In genomic region chr5:122723606-122724352, GRCh38 we compare ENCODE assay signal across 9 cellular contexts. TPM values are rescaled to one million over a fixed set of nuclear protein-coding genes. Genes with fewer than 3 reads are reported as not detected.
DNase-seq lines count a peak whose midpoint lies in the region; ATAC-seq lines count a peak whose summit lies in the region.
"Had no signal": no experiment of that assay in that cellular context is flagged by ENCODE, and none has a peak within 500 bp of the region (broad histone marks: within the 10 kb centered on the region; RNA-seq: fewer than 3 reads in every experiment).

No MANE protein-coding gene starts in this region.

- DNase-seq in activated naive CD8-positive, alpha-beta T cell treated with anti-CD3 and anti-CD28 coated beads, Interleukin-2, amount 50 U/mL, for 24 hours = no peak
- no peak for DNase-seq in activated naive CD8-positive, alpha-beta T cell treated with anti-CD3 and anti-CD28 coated beads for 36 hours
- DNase-seq in T-helper 2 cell treated with Interferon-gamma antibody and Interleukin-4, amounts not matched to agents 5 μg/mL and 100 μg/mL, for 36 hours (ENCODE audit: low spot score) = peak; percentile 18
- DNase-seq in smooth muscle cell of the brain vasculature (ENCODE audit: low read depth, low spot score) (peak; percentile 63), NCI-H524 treated with DMSO at 0.1 percent for 48 hours (lab: John Stamatoyannopoulos, UW) (no peak), C1 segment of cervical spinal cord (lab: John Stamatoyannopoulos, UW) (no peak)
- no peak for DNase-seq in stimulated activated CD4-positive, alpha-beta T cell treated with anti-CD3 and anti-CD28 coated beads, Interleukin-15, amount 100 ng/mL, for 24 hours

- peak; percentile 72 for ATAC-seq in activated naive CD8-positive, alpha-beta T cell treated with anti-CD3 and anti-CD28 coated beads, Interleukin-2, amount 50 U/mL, for 24 hours
- ATAC-seq in HG02885 (IDR thresholded peaks at IDR 0.05; ENCODE audit: poor library complexity, unreplicated experiment) = peak; percentile 93

- H3K4me1 Mint-ChIP-seq in activated naive CD8-positive, alpha-beta T cell treated with anti-CD3 and anti-CD28 coated beads, Interleukin-2, amount 50 U/mL, for 24 hours = peaks cover 5% of the 10 kb centered on the region
- peaks cover 2% of the 10 kb centered on the region for H3K4me1 Mint-ChIP-seq in activated naive CD8-positive, alpha-beta T cell treated with anti-CD3 and anti-CD28 coated beads for 36 hours
- peaks cover 7% of the 10 kb centered on the region for H3K4me1 Mint-ChIP-seq in T-helper 2 cell treated with Interferon-gamma antibody and Interleukin-4, amounts not matched to agents 5 μg/mL and 100 μg/mL, for 36 hours (ENCODE audit: low read depth)
- H3K4me1 Mint-ChIP-seq: neural crest cell had no signal

- H3K36me3 Mint-ChIP-seq in activated naive CD8-positive, alpha-beta T cell treated with anti-CD3 and anti-CD28 coated beads, Interleukin-2, amount 50 U/mL, for 24 hours (ENCODE audit: low read depth) = peaks cover 2% of the 10 kb centered on the region
- H3K36me3 Mint-ChIP-seq in activated naive CD8-positive, alpha-beta T cell treated with anti-CD3 and anti-CD28 coated beads for 36 hours = no peaks in the 10 kb centered on the region
- H3K36me3 Mint-ChIP-seq in T-helper 2 cell treated with Interferon-gamma antibody and Interleukin-4, amounts not matched to agents 5 μg/mL and 100 μg/mL, for 36 hours (ENCODE audit: low read depth) = no peaks in the 10 kb centered on the region

- peaks cover 6% of the 10 kb centered on the region for H3K27me3 Mint-ChIP-seq in activated naive CD8-positive, alpha-beta T cell treated with anti-CD3 and anti-CD28 coated beads, Interleukin-2, amount 50 U/mL, for 24 hours
- H3K27me3 Mint-ChIP-seq in activated naive CD8-positive, alpha-beta T cell treated with anti-CD3 and anti-CD28 coated beads for 36 hours = peaks cover 4% of the 10 kb centered on the region
- H3K27me3 Mint-ChIP-seq in T-helper 2 cell treated with Interferon-gamma antibody and Interleukin-4, amounts not matched to agents 5 μg/mL and 100 μg/mL, for 36 hours (ENCODE audit: low read depth) = peaks cover 13% of the 10 kb centered on the region

- H3K27ac Mint-ChIP-seq in activated naive CD8-positive, alpha-beta T cell treated with anti-CD3 and anti-CD28 coated beads, Interleukin-2, amount 50 U/mL, for 24 hours = peak overlapping the region; percentile 37
- H3K27ac Mint-ChIP-seq in activated naive CD8-positive, alpha-beta T cell treated with anti-CD3 and anti-CD28 coated beads for 36 hours = no peak overlapping the region
- no peak overlapping the region for H3K27ac Mint-ChIP-seq in T-helper 2 cell treated with Interferon-gamma antibody and Interleukin-4, amounts not matched to agents 5 μg/mL and 100 μg/mL, for 36 hours

- H3K4me3 Mint-ChIP-seq in activated naive CD8-positive, alpha-beta T cell treated with anti-CD3 and anti-CD28 coated beads, Interleukin-2, amount 50 U/mL, for 24 hours = no peak overlapping the region
- H3K4me3 Mint-ChIP-seq in activated naive CD8-positive, alpha-beta T cell treated with anti-CD3 and anti-CD28 coated beads for 36 hours = no peak overlapping the region
- no peak overlapping the region for H3K4me3 Mint-ChIP-seq in T-helper 2 cell treated with Interferon-gamma antibody and Interleukin-4, amounts not matched to agents 5 μg/mL and 100 μg/mL, for 36 hours
- H3K4me3 Mint-ChIP-seq: neural crest cell had no signal

- no peaks in the 10 kb centered on the region for H3K9me3 Mint-ChIP-seq in activated naive CD8-positive, alpha-beta T cell treated with anti-CD3 and anti-CD28 coated beads, Interleukin-2, amount 50 U/mL, for 24 hours
- H3K9me3 Mint-ChIP-seq in activated naive CD8-positive, alpha-beta T cell treated with anti-CD3 and anti-CD28 coated beads for 36 hours = no peaks in the 10 kb centered on the region
- no peaks in the 10 kb centered on the region for H3K9me3 Mint-ChIP-seq in T-helper 2 cell treated with Interferon-gamma antibody and Interleukin-4, amounts not matched to agents 5 μg/mL and 100 μg/mL, for 36 hours

RNA-seq across cellular contexts. Expression of gene SNX2, which starts 51.1 kb away (rescaled TPM):
- 10 to 100 TPM; 40.6 to 41.9 TPM for total RNA-seq in activated naive CD8-positive, alpha-beta T cell treated with anti-CD3 and anti-CD28 coated beads for 36 hours

Comparison
In these comparisons a context has a peak if more than half of its experiments do, and no peak if none do; other contexts are left out.
1. DNase-seq: peak in T-helper 2 cell treated with Interferon-gamma antibody and Interleukin-4, amounts not matched to agents 5 μg/mL and 100 μg/mL, for 36 hours (single experiment) and smooth muscle cell of the brain vasculature (single experiment); none in activated naive CD8-positive, alpha-beta T cell treated with anti-CD3 and anti-CD28 coated beads, Interleukin-2, amount 50 U/mL, for 24 hours (single experiment), activated naive CD8-positive, alpha-beta T cell treated with anti-CD3 and anti-CD28 coated beads for 36 hours (single experiment), stimulated activated CD4-positive, alpha-beta T cell treated with anti-CD3 and anti-CD28 coated beads, Interleukin-15, amount 100 ng/mL, for 24 hours (single experiment), NCI-H524 treated with DMSO at 0.1 percent for 48 hours (single experiment) and C1 segment of cervical spinal cord (0 of 14).